Comparison of ENCODE assay signal across 8 cellular contexts in the genomic region with DNA sequence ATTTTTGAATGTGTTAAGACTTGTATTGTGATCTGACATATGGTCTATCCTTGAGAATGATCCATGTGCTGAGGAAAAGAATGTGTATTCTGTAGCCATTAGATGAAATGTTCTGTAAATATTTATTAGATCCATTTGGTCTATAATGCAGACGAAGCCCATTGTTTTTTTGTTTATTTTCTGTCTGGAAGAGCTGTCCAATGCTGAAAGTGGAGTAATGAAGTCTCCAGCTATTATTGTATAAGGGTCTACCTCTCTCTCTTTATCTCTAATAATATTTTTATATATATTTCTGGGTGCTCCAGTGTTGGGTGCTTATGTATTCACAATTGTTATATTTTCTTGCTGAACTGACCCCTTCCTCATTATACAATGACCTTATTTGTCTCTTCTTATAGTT.
"Had no signal": no experiment of that assay in that cellular context is flagged by ENCODE, and none has a peak within 500 bp of the region (broad histone marks: within the 10 kb centered on the region; RNA-seq: fewer than 3 reads in every experiment).

No MANE protein-coding gene starts in this region.

- H3K27ac ChIP-seq: GM23248 had no signal

- H3K4me3 ChIP-seq: GM23248, HAP-1 had no signal

- ATAC-seq: HCT116 had no signal

- DNase-seq: GM23248, GOT3, H7, IMR-90, KBM-7 had no signal

- FAIRE-seq: HTR-8/SVneo had no signal
